Comparison of ENCODE assay signal across 14 cellular contexts in the genomic region with DNA sequence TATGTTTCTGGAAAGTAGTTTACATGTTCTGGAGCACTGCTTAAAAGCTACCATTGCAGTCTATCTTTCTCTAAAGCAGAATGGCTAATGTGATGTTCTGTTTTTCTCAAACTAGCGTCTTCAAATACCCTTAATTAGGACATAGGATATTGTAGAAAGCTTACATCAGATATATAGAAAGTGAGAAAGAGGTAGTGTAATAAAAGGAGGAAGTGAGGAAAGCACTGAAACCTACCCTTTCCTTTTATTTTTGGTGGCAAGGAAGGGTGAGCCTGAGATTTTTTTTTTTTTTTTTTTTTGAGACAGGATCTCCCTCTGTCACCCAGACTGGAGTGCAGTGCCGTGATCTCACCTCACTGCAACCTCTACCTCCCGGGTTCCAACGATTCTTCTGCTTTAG. TPM values are rescaled to one million over a fixed set of nuclear protein-coding genes. Genes with fewer than 3 reads are reported as not detected.
DNase-seq lines count a peak whose midpoint lies in the region; ATAC-seq and TF ChIP-seq lines count a peak whose summit lies in the region.
"Had no signal": no experiment of that assay in that cellular context is flagged by ENCODE, and none has a peak within 500 bp of the region (broad histone marks: within the 10 kb centered on the region; RNA-seq: fewer than 3 reads in every experiment).

No MANE protein-coding gene starts in this region.

- peak overlapping the region; percentile 51 for H3K27ac Mint-ChIP-seq in activated naive CD8-positive, alpha-beta T cell treated with anti-CD3 and anti-CD28 coated beads, Interleukin-2, amount 50 U/mL, for 24 hours
- H3K27ac Mint-ChIP-seq: activated naive CD4-positive, alpha-beta T cell treated with anti-CD3 and anti-CD28 coated beads, Interleukin-2, amount 50 U/mL, for 24 hours; nephron had no signal

- in situ Hi-C loops in GM23248 (cut with MboI): no loop called here

- H3K4me2 ChIP-seq in Karpas-422 (ENCODE audit: low read depth, low read length, poor library complexity, severe bottlenecking) (peak overlapping the region; percentile 58), GM23248 (ENCODE audit: unreplicated experiment) (no peak overlapping the region)

- TF ChIP-seq CTCF in GM12865 (IDR thresholded peaks at IDR 0.05; ENCODE audit: insufficient read depth, low read depth, low read length, missing control alignments): no peak

- no peaks in the 10 kb centered on the region for H3K27me3 Mint-ChIP-seq in activated naive CD8-positive, alpha-beta T cell treated with anti-CD3 and anti-CD28 coated beads, Interleukin-2, amount 50 U/mL, for 24 hours
- H3K27me3 Mint-ChIP-seq: activated naive CD4-positive, alpha-beta T cell treated with anti-CD3 and anti-CD28 coated beads, Interleukin-2, amount 50 U/mL, for 24 hours; CD4-positive, alpha-beta memory T cell had no signal

- 67 to 76% methylated on average over 4 of the region's 4 CpGs for WGBS in GM23248 (ENCODE audit: low coverage in 1 of 2, low lambda C conversion rate in 2 of 2, missing lambda C conversion rate in 2 of 2), 2 experiments

- DNase-seq in GM12865 (ENCODE audit: low read depth) (peak; percentile 34), Karpas-422 (peak; percentile 85), NCI-H526 treated with DMSO at 0.1 percent for 48 hours (lab: John Stamatoyannopoulos, UW) (no peak), NCI-H1930 (lab: John Stamatoyannopoulos, UW) (no peak), GM23248 (no peak)
- no peak for DNase-seq in activated naive CD8-positive, alpha-beta T cell treated with anti-CD3 and anti-CD28 coated beads, Interleukin-2, amount 50 U/mL, for 24 hours
- DNase-seq in effector memory CD4-positive, alpha-beta T cell: no peak
- DNase-seq: activated CD4-positive, alpha-beta T cell treated with anti-CD3 and anti-CD28 coated beads for 48 hours; CD4-positive, alpha-beta memory T cell; NCI-H446 treated with DMSO at 0.1 percent for 48 hours; SJCRH30 had no signal

- no peaks in the 10 kb centered on the region for H4K20me1 ChIP-seq in Karpas-422 (ENCODE audit: insufficient read depth, low read depth, low read length)
- no peaks in the 10 kb centered on the region for H4K20me1 ChIP-seq in GM23248 (ENCODE audit: insufficient read depth)

- no peak overlapping the region for H3K4me3 Mint-ChIP-seq in activated naive CD8-positive, alpha-beta T cell treated with anti-CD3 and anti-CD28 coated beads, Interleukin-2, amount 50 U/mL, for 24 hours
- H3K4me3 Mint-ChIP-seq: activated naive CD4-positive, alpha-beta T cell treated with anti-CD3 and anti-CD28 coated beads, Interleukin-2, amount 50 U/mL, for 24 hours; CD4-positive, alpha-beta memory T cell; nephron had no signal

- ATAC-seq in GM21423 (IDR thresholded peaks at IDR 0.05; ENCODE audit: unreplicated experiment): peak; percentile 47
- no peak for ATAC-seq in activated naive CD8-positive, alpha-beta T cell treated with anti-CD3 and anti-CD28 coated beads, Interleukin-2, amount 50 U/mL, for 24 hours

- H3K4me1 Mint-ChIP-seq in activated naive CD8-positive, alpha-beta T cell treated with anti-CD3 and anti-CD28 coated beads, Interleukin-2, amount 50 U/mL, for 24 hours: peaks cover 12% of the 10 kb centered on the region
- H3K4me1 Mint-ChIP-seq: nephron had no signal

- no peaks in the 10 kb centered on the region for H3F3A ChIP-seq in GM23248 (ENCODE audit: insufficient read depth)

- H3K4me3 ChIP-seq in GM12865 (ENCODE audit: low read depth, low read length) (no peak overlapping the region), Karpas-422 (ENCODE audit: low read length) (peak overlapping the region; percentile 9; the same call in 1 of the 2 replicates), GM23248 (no peak overlapping the region)
- no peak overlapping the region for H3K4me3 ChIP-seq in effector memory CD4-positive, alpha-beta T cell (ENCODE audit: insufficient read depth, low read depth, low read length, poor library complexity, severe bottlenecking)
- H3K4me3 ChIP-seq: SJCRH30 had no signal

- H3K79me2 ChIP-seq in Karpas-422 (ENCODE audit: low read length): peaks cover 65% of the 10 kb centered on the region
- H3K79me2 ChIP-seq in GM23248 (ENCODE audit: insufficient read depth): peaks cover 32% of the 10 kb centered on the region

- no peaks in the 10 kb centered on the region for H3K27me3 ChIP-seq in Karpas-422 (ENCODE audit: low read length)
- no peaks in the 10 kb centered on the region for H3K27me3 ChIP-seq in effector memory CD4-positive, alpha-beta T cell (replicated peaks; ENCODE audit: control insufficient read depth, insufficient read depth, low read length, poor library complexity, severe bottlenecking)
- H3K27me3 ChIP-seq in GM23248 (replicated peaks; ENCODE audit: insufficient read depth): no peaks in the 10 kb centered on the region
- H3K27me3 ChIP-seq: SJCRH30 had no signal

- H3K36me3 ChIP-seq in Karpas-422 (ENCODE audit: insufficient read depth, low read length) (peaks cover 25% of the 10 kb centered on the region; the same call in 1 of the 2 replicates), GM23248 (ENCODE audit: low read depth) (peaks cover 17% of the 10 kb centered on the region)
- peaks cover 24% of the 10 kb centered on the region for H3K36me3 ChIP-seq in effector memory CD4-positive, alpha-beta T cell (ENCODE audit: control insufficient read depth, insufficient read depth, low read length)
- H3K36me3 ChIP-seq: SJCRH30 had no signal

- H3K36me3 Mint-ChIP-seq in activated naive CD8-positive, alpha-beta T cell treated with anti-CD3 and anti-CD28 coated beads, Interleukin-2, amount 50 U/mL, for 24 hours (ENCODE audit: low read depth): peaks cover 13% of the 10 kb centered on the region

- H3K4me1 ChIP-seq in Karpas-422 (ENCODE audit: low read length) (peaks cover 15% of the 10 kb centered on the region), GM23248 (ENCODE audit: insufficient read depth) (no peaks in the 10 kb centered on the region)
- H3K4me1 ChIP-seq in effector memory CD4-positive, alpha-beta T cell (ENCODE audit: control insufficient read depth, insufficient read depth, low read length, poor library complexity, severe bottlenecking): no peaks in the 10 kb centered on the region
- H3K4me1 ChIP-seq: SJCRH30 had no signal

- H2AFZ ChIP-seq in Karpas-422 (ENCODE audit: low read length) (no peak overlapping the region), GM23248 (no peak overlapping the region)

- no peaks in the 10 kb centered on the region for H3K9me3 Mint-ChIP-seq in activated naive CD8-positive, alpha-beta T cell treated with anti-CD3 and anti-CD28 coated beads, Interleukin-2, amount 50 U/mL, for 24 hours
- H3K9me3 Mint-ChIP-seq: activated naive CD4-positive, alpha-beta T cell treated with anti-CD3 and anti-CD28 coated beads, Interleukin-2, amount 50 U/mL, for 24 hours; CD4-positive, alpha-beta memory T cell; nephron had no signal

- H3K9me3 ChIP-seq in Karpas-422 (ENCODE audit: low read length) (no peaks in the 10 kb centered on the region), GM23248 (ENCODE audit: low read depth) (no peaks in the 10 kb centered on the region)
- no peaks in the 10 kb centered on the region for H3K9me3 ChIP-seq in effector memory CD4-positive, alpha-beta T cell (ENCODE audit: control insufficient read depth, low read length)
- H3K9me3 ChIP-seq: SJCRH30 had no signal

- H3K9me2 ChIP-seq in Karpas-422 (replicated peaks; ENCODE audit: insufficient read depth, low read length) (no peaks in the 10 kb centered on the region), GM23248 (ENCODE audit: insufficient read depth) (no peaks in the 10 kb centered on the region)

- H3K9ac ChIP-seq in Karpas-422 (ENCODE audit: low read length) (peak overlapping the region; percentile 13; the same call in 1 of the 2 replicates), GM23248 (no peak overlapping the region)

- H3K27ac ChIP-seq in Karpas-422 (ENCODE audit: low read length) (peak overlapping the region; percentile 82), GM23248 (no peak overlapping the region)
- H3K27ac ChIP-seq in effector memory CD4-positive, alpha-beta T cell (ENCODE audit: insufficient read depth, low read length, poor library complexity, severe bottlenecking): no peak overlapping the region
- H3K27ac ChIP-seq: SJCRH30 had no signal

RNA-seq across cellular contexts. Expression of a gene that starts 9.4 kb away (rescaled TPM):
- total RNA-seq in Karpas-422 (2014; rRNA removed; shearing (Covaris generic); ENCODE audit: low replicate concordance): 59.1 and 89.1 TPM in 2 replicates
- 19.0 and 20.4 TPM in 2 replicates for total RNA-seq in GM23248 (2014; rRNA removed; shearing (Covaris generic))
- 20.1 and 22.6 TPM in 2 replicates for polyA plus RNA-seq in GM23248 (2016; fragmentation: Nextera tagmentation; extraction: Ambion mirVana)

RNA-seq across cellular contexts. Expression of a gene that starts 43.1 kb away (rescaled TPM):
- not detected in 2 replicates for total RNA-seq in Karpas-422 (2014; rRNA removed; shearing (Covaris generic); ENCODE audit: low replicate concordance)
- total RNA-seq in GM23248 (2014; rRNA removed; shearing (Covaris generic)): not detected in 2 replicates
- polyA plus RNA-seq in GM23248 (2016; fragmentation: Nextera tagmentation; extraction: Ambion mirVana): 0.34 TPM in 2 replicates
- total RNA-seq: CD4-positive, alpha-beta memory T cell had no signal
- polyA plus RNA-seq: CD4-positive, alpha-beta memory T cell had no signal

Comparison
In these comparisons a context has a peak if more than half of its experiments do, and no peak if none do; other contexts are left out.
1. DNase-seq: peak in GM12865 (single experiment) and Karpas-422 (single experiment); none in activated naive CD8-positive, alpha-beta T cell treated with anti-CD3 and anti-CD28 coated beads, Interleukin-2, amount 50 U/mL, for 24 hours (single experiment), NCI-H526 treated with DMSO at 0.1 percent for 48 hours (single experiment), NCI-H1930 (0 of 2), effector memory CD4-positive, alpha-beta T cell (0 of 3) and GM23248 (single experiment).